ENCODE assay signal across 7 cellular contexts in the genomic region with DNA sequence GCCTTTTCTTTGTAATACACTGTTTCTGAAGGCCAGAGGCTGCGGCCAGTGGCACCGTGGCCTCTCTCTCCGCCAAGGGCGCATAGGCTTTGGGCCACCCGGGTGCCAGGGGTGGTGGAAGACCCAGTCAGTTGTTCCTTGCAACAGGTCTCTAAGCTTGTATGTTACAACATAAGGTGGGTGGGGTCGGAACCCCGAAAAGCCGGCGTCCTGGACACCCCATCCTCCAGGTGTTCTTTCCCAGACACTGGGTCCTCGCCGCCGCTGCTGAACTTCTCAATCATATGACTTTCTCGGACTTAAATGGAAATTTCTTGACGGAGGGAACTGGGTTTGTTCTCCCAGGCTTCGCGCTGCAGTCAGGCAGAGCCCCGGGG. TPM values are rescaled to one million over a fixed set of nuclear protein-coding genes. Genes with fewer than 3 reads are reported as not detected.
DNase-seq lines count a peak whose midpoint lies in the region; ATAC-seq, FAIRE-seq and TF ChIP-seq lines count a peak whose summit lies in the region.

No MANE protein-coding gene starts in this region.

- H3K27ac ChIP-seq in lower lobe of right lung: no peak overlapping the region
- peak overlapping the region; percentile 65 for H3K27ac ChIP-seq in temporal lobe (ENCODE audit: low read depth, low read length)

- peak overlapping the region; percentile 93 to 99 (median 96) for H3K4me3 Mint-ChIP-seq in IgD-negative memory B cell
- peak overlapping the region; percentile 92 for H3K4me3 Mint-ChIP-seq in activated naive CD8-positive, alpha-beta T cell treated with anti-CD3 and anti-CD28 coated beads, Interleukin-2, amount 10 ng/mL, durations not matched to agents 7 days and 5 days

- ATAC-seq in activated naive CD8-positive, alpha-beta T cell treated with anti-CD3 and anti-CD28 coated beads, Interleukin-2, amount 10 ng/mL, durations not matched to agents 7 days and 5 days (ENCODE audit: low read depth): no peak
- ATAC-seq in lower lobe of right lung: no peak
- no peak for ATAC-seq in HG02973 (IDR thresholded peaks at IDR 0.05; ENCODE audit: unreplicated experiment)

- peak overlapping the region; percentile 60 for H3K4me3 ChIP-seq in lower lobe of right lung

- intact Hi-C loops in lower lobe of right lung (cut with DNase I): no loop called here

- H3K27ac Mint-ChIP-seq in IgD-negative memory B cell: peak overlapping the region; percentile 60 to 98 (median 65)
- H3K27ac Mint-ChIP-seq in activated naive CD8-positive, alpha-beta T cell treated with anti-CD3 and anti-CD28 coated beads, Interleukin-2, amount 10 ng/mL, durations not matched to agents 7 days and 5 days: peak overlapping the region; percentile 92

- H3K27me3 ChIP-seq in lower lobe of right lung (ENCODE audit: low read depth): peaks cover 30% of the 10 kb centered on the region

- FAIRE-seq in RCC 7860 (lab: Jason Lieb, UNC): no peak

- no peaks in the 10 kb centered on the region for H3K27me3 Mint-ChIP-seq in IgD-negative memory B cell
- H3K27me3 Mint-ChIP-seq in activated naive CD8-positive, alpha-beta T cell treated with anti-CD3 and anti-CD28 coated beads, Interleukin-2, amount 10 ng/mL, durations not matched to agents 7 days and 5 days: no peaks in the 10 kb centered on the region

- peaks cover 32 to 44% (median 36%) of the 10 kb centered on the region in 3 donors for H3K4me1 Mint-ChIP-seq in IgD-negative memory B cell
- peaks cover 34% of the 10 kb centered on the region for H3K4me1 Mint-ChIP-seq in activated naive CD8-positive, alpha-beta T cell treated with anti-CD3 and anti-CD28 coated beads, Interleukin-2, amount 10 ng/mL, durations not matched to agents 7 days and 5 days

- H3K9me3 ChIP-seq in lower lobe of right lung: no peaks in the 10 kb centered on the region

- no peak for TF ChIP-seq CTCF in lower lobe of right lung (IDR thresholded peaks at IDR 0.05)

- H3K36me3 Mint-ChIP-seq in IgD-negative memory B cell: no peaks in the 10 kb centered on the region
- H3K36me3 Mint-ChIP-seq in activated naive CD8-positive, alpha-beta T cell treated with anti-CD3 and anti-CD28 coated beads, Interleukin-2, amount 10 ng/mL, durations not matched to agents 7 days and 5 days: peaks cover 2% of the 10 kb centered on the region

- no peaks in the 10 kb centered on the region for H3K36me3 ChIP-seq in lower lobe of right lung

- DNase-seq in activated naive CD8-positive, alpha-beta T cell treated with anti-CD3 and anti-CD28 coated beads, Interleukin-2, amount 10 ng/mL, durations not matched to agents 7 days and 5 days: peak; percentile 43
- DNase-seq in lower lobe of right lung (no peak), RCC 7860 (ENCODE audit: low spot score) (no peak), NCI-H2227 (lab: John Stamatoyannopoulos, UW; ENCODE audit: unreplicated experiment) (no peak)

- peaks cover 35% of the 10 kb centered on the region for H3K4me1 ChIP-seq in lower lobe of right lung

- no peaks in the 10 kb centered on the region for H3K9me3 Mint-ChIP-seq in IgD-negative memory B cell
- H3K9me3 Mint-ChIP-seq in activated naive CD8-positive, alpha-beta T cell treated with anti-CD3 and anti-CD28 coated beads, Interleukin-2, amount 10 ng/mL, durations not matched to agents 7 days and 5 days: no peaks in the 10 kb centered on the region

- POLR2A ChIA-PET in activated naive CD8-positive, alpha-beta T cell treated with anti-CD3 and anti-CD28 coated beads, Interleukin-2, amount 10 ng/mL, durations not matched to agents 7 days and 5 days (lab: Charles Lee): interaction anchor here (1.0 kb wide), 1 partner anchor 556 kb away, joined by 3 read pairs; no protein-coding TSS in a partner anchor

RNA-seq across cellular contexts. Expression of a gene that starts 1.0 kb away (rescaled TPM):
- polyA plus RNA-seq in IgD-negative memory B cell: 6.9 TPM
- total RNA-seq in activated naive CD8-positive, alpha-beta T cell treated with anti-CD3 and anti-CD28 coated beads, Interleukin-2, amount 10 ng/mL, durations not matched to agents 7 days and 5 days: 1 to 10 TPM; 4.3 to 5.1 TPM
- 0.35 TPM for total RNA-seq in lower lobe of right lung
- total RNA-seq in temporal lobe: 17.2 TPM
